ENCODE assay signal across 12 cellular contexts in genomic region chr5:139245637-139246335, GRCh38. TPM values are rescaled to one million over a fixed set of nuclear protein-coding genes. Genes with fewer than 3 reads are reported as not detected.
DNase-seq lines count a peak whose midpoint lies in the region; ATAC-seq, FAIRE-seq and TF ChIP-seq lines count a peak whose summit lies in the region.
"Had no signal": no experiment of that assay in that cellular context is flagged by ENCODE, and none has a peak within 500 bp of the region (broad histone marks: within the 10 kb centered on the region; RNA-seq: fewer than 3 reads in every experiment).

No MANE protein-coding gene starts in this region.

- H3K4me2 ChIP-seq in HCT116 (ENCODE audit: low read length) (peak overlapping the region; percentile 66), GM12878 (ENCODE audit: control insufficient read depth, insufficient read depth) (peak overlapping the region; percentile 17; the same call in 1 of the 2 replicates)

- POLR2A ChIA-PET in HCT116 (lab: Charles Lee) (no interaction called here), GM12878 (lab: Charles Lee) (no interaction called here)

- no peaks in the 10 kb centered on the region for H3K9me2 ChIP-seq in HCT116 (ENCODE audit: insufficient read depth)

- in situ Hi-C loops in GM12878 (cut with MboI), result no loop called here

- FAIRE-seq in GM12878 (lab: Jason Lieb, UNC), result no peak
- FAIRE-seq: pancreas had no signal

- H3K27me3 Mint-ChIP-seq in activated CD4-positive, alpha-beta T cell treated with anti-CD3 and anti-CD28 coated beads, Interleukin-2, amount 10 ng/mL, durations not matched to agents 24 days and 14 days, result peaks cover 11% of the 10 kb centered on the region
- H3K27me3 Mint-ChIP-seq in nephron (ENCODE audit: low read depth), result peaks cover 9% of the 10 kb centered on the region

- CTCF ChIA-PET in HCT116 (lab: Charles Lee), result interaction anchor here (1.0 to 1.6 kb wide), 2 partner anchors 9 to 108 kb away, joined by 3 to 4 read pairs; no protein-coding TSS in a partner anchor
- CTCF ChIA-PET in GM12878 (lab: Yijun Ruan, JAX), result interaction anchor here (0.7 to 2.1 kb wide), 15 partner anchors 15 to 697 kb away, joined by 3 to 8 read pairs (median 4); partner anchors contain the start of gene PAIP2

- no peak overlapping the region for H3K9ac ChIP-seq in HCT116 (ENCODE audit: low read length)
- no peak overlapping the region for H3K9ac ChIP-seq in GM12878 (ENCODE audit: control insufficient read depth, insufficient read depth, low read length)

- peaks cover 23% of the 10 kb centered on the region for H3K4me1 Mint-ChIP-seq in activated CD4-positive, alpha-beta T cell treated with anti-CD3 and anti-CD28 coated beads, Interleukin-2, amount 10 ng/mL, durations not matched to agents 24 days and 14 days
- H3K4me1 Mint-ChIP-seq in nephron, result peaks cover 24% of the 10 kb centered on the region
- H3K4me1 Mint-ChIP-seq: memory B cell had no signal

- H3K27ac Mint-ChIP-seq in activated CD4-positive, alpha-beta T cell treated with anti-CD3 and anti-CD28 coated beads, Interleukin-2, amount 10 ng/mL, durations not matched to agents 24 days and 14 days, result peak overlapping the region; percentile 91
- peak overlapping the region; percentile 13 to 20 (median 14) for H3K27ac Mint-ChIP-seq in nephron
- H3K27ac Mint-ChIP-seq: memory B cell had no signal

- H4K20me1 ChIP-seq in HCT116 (ENCODE audit: insufficient read depth), result no peaks in the 10 kb centered on the region
- no peaks in the 10 kb centered on the region for H4K20me1 ChIP-seq in GM12878 (ENCODE audit: control insufficient read depth, insufficient read depth)

- no peaks in the 10 kb centered on the region for H3K9me3 ChIP-seq in HCT116 (ENCODE audit: control insufficient read depth in 1 of 2, insufficient read depth in 1 of 2, low read depth in 1 of 2, low read length in 2 of 2)
- H3K9me3 ChIP-seq in GM12878 (replicated peaks; ENCODE audit: control insufficient read depth, insufficient read depth, low read length), result no peaks in the 10 kb centered on the region
- H3K9me3 ChIP-seq: pancreas had no signal

- no peak for TF ChIP-seq EP300 in GM12878 (IDR thresholded peaks at IDR 0.05; ENCODE audit: borderline replicate concordance in 1 of 2, control insufficient read depth in 1 of 2, low read depth in 2 of 2, low read length in 2 of 2)

- H3K27ac ChIP-seq in HCT116 (ENCODE audit: low read depth, low read length) (no peak overlapping the region), GM12878 (ENCODE audit: control insufficient read depth, insufficient read depth) (no peak overlapping the region)
- H3K27ac ChIP-seq: foreskin keratinocyte, pancreas had no signal

- H3K4me3 ChIP-seq in HCT116 (replicated peaks in 1 of 2; ENCODE audit: low read depth in 1 of 2, low read length in 2 of 2) (peak overlapping the region in 1 of 2 experiments; percentile 27; a peak in 2 of 4 replicates), GM12878 (no peak overlapping the region)
- H3K4me3 ChIP-seq: pancreas had no signal

- intact Hi-C loops in activated CD4-positive, alpha-beta T cell treated with anti-CD3 and anti-CD28 coated beads, Interleukin-2, amount 10 ng/mL, durations not matched to agents 24 days and 14 days (cut with micrococcal nuclease), result loop anchor here (1.0 to 5.0 kb wide), 4 partner anchors 48 to 593 kb away; partner anchors contain the start of gene SIL1
- intact Hi-C loops in HCT116 (cut with micrococcal nuclease), result no loop called here
- intact Hi-C loops in GM12878 (cut with micrococcal nuclease; ENCODE audit: unreplicated experiment), result no loop called here

- no peak for TF ChIP-seq CTCF in HCT116 (IDR thresholded peaks at IDR 0.05 in 2 of 3, conservative IDR thresholded peaks at IDR 0.05 in 1 of 3; ENCODE audit: borderline replicate concordance in 1 of 3, insufficient read depth in 1 of 3, low read depth in 2 of 3, low read length in 2 of 3)
- no peak for TF ChIP-seq CTCF in GM12878 (IDR thresholded peaks at IDR 0.05 in 2 of 3, conservative IDR thresholded peaks at IDR 0.05 in 1 of 3; ENCODE audit: control insufficient read depth in 2 of 3, extremely low read depth in 1 of 3, insufficient read depth in 1 of 3, low read depth in 3 of 3, low read length in 3 of 3)
- TF ChIP-seq CTCF in nephron (IDR thresholded peaks at IDR 0.05; ENCODE audit: unreplicated experiment in 3 of 3), result no peak

- peak; percentile 25; the same call in 1 of the 2 replicates for TF ChIP-seq RAD21 in HCT116 (IDR thresholded peaks at IDR 0.05; ENCODE audit: low read depth)
- TF ChIP-seq RAD21 in GM12878 (IDR thresholded peaks at IDR 0.05; ENCODE audit: insufficient read depth, low read depth, low read length), result no peak

- BruUV-seq in HCT116 (replicated peaks; lab: Mats Ljungman, UMichigan), result TSS peak; percentile 42
- BruUV-seq in GM12878 (replicated peaks; lab: Mats Ljungman, UMichigan), result no TSS peak

- no peak for DNase-seq in activated CD4-positive, alpha-beta T cell treated with anti-CD3 and anti-CD28 coated beads, Interleukin-2, amount 10 ng/mL, durations not matched to agents 24 days and 14 days
- no peak for DNase-seq in activated CD4-positive, alpha-beta T cell treated with anti-CD3 and anti-CD28 coated beads for 48 hours
- no peak for DNase-seq in HCT116 (ENCODE audit: low read depth, low spot score)
- no peak for DNase-seq in GM12878 (ENCODE audit: low read depth, low spot score)
- no peak for DNase-seq in C1 segment of cervical spinal cord (lab: John Stamatoyannopoulos, UW)
- DNase-seq: effector CD8-positive, alpha-beta T cell; foreskin keratinocyte; pancreas had no signal

- H3K27me3 ChIP-seq in HCT116 (ENCODE audit: insufficient read depth, low read length), result no peaks in the 10 kb centered on the region
- H3K27me3 ChIP-seq in GM12878 (replicated peaks in 1 of 2; ENCODE audit: control insufficient read depth in 2 of 2, insufficient read depth in 2 of 2, low read length in 1 of 2), result no peaks in the 10 kb centered on the region
- H3K27me3 ChIP-seq: pancreas had no signal

- H3K4me1 ChIP-seq in HCT116 (ENCODE audit: control insufficient read depth in 1 of 2, insufficient read depth in 2 of 2, low read length in 2 of 2) (peaks cover 13 to 14% of the 10 kb centered on the region in 2 experiments), GM12878 (ENCODE audit: control insufficient read depth, insufficient read depth, low read length) (peaks cover 6% of the 10 kb centered on the region; the same call in 1 of the 2 replicates)
- H3K4me1 ChIP-seq: pancreas had no signal

- H3K36me3 ChIP-seq in HCT116 (ENCODE audit: control insufficient read depth in 1 of 2, insufficient read depth in 2 of 2, low read length in 2 of 2) (no peaks in the 10 kb centered on the region), GM12878 (ENCODE audit: control insufficient read depth in 2 of 2, insufficient read depth in 2 of 2, low read length in 1 of 2) (no peaks in the 10 kb centered on the region)
- H3K36me3 ChIP-seq: pancreas had no signal

- H3K36me3 Mint-ChIP-seq in activated CD4-positive, alpha-beta T cell treated with anti-CD3 and anti-CD28 coated beads, Interleukin-2, amount 10 ng/mL, durations not matched to agents 24 days and 14 days (ENCODE audit: low read depth), result no peaks in the 10 kb centered on the region
- no peaks in the 10 kb centered on the region for H3K36me3 Mint-ChIP-seq in nephron (ENCODE audit: low read depth)
- H3K36me3 Mint-ChIP-seq: memory B cell had no signal

- TF ChIP-seq POLR2A in HCT116 (IDR thresholded peaks at IDR 0.05; ENCODE audit: borderline replicate concordance, extremely low read depth, insufficient read depth, insufficient read length) (no peak), GM12878 (IDR thresholded peaks at IDR 0.05; ENCODE audit: low read depth, low read length) (no peak)

- H2AFZ ChIP-seq in HCT116 (ENCODE audit: low read depth, low read length, poor library complexity, severe bottlenecking), result peak overlapping the region; percentile 8
- H2AFZ ChIP-seq in GM12878 (ENCODE audit: control insufficient read depth, low read depth, low read length), result peak overlapping the region; percentile 72

- no peaks in the 10 kb centered on the region for H3K9me3 Mint-ChIP-seq in activated CD4-positive, alpha-beta T cell treated with anti-CD3 and anti-CD28 coated beads, Interleukin-2, amount 10 ng/mL, durations not matched to agents 24 days and 14 days
- no peaks in the 10 kb centered on the region for H3K9me3 Mint-ChIP-seq in nephron
- H3K9me3 Mint-ChIP-seq: memory B cell had no signal

- ATAC-seq in HCT116, result peak; percentile 43
- ATAC-seq in GM12878, result no peak
- ATAC-seq in GM18511 (IDR thresholded peaks at IDR 0.05; ENCODE audit: unreplicated experiment), result no peak
- ATAC-seq in HG02642 (IDR thresholded peaks at IDR 0.05; ENCODE audit: poor library complexity, unreplicated experiment), result no peak

- SMC1A ChIA-PET in GM12878 (lab: Charles Lee; ENCODE audit: uncharacterized antibody, unreplicated experiment), result interaction anchor here (0.7 to 2.0 kb wide), 10 partner anchors 16 to 456 kb away, joined by 3 to 5 read pairs (median 3); no protein-coding TSS in a partner anchor

- peak overlapping the region; percentile 71 for H3K4me3 Mint-ChIP-seq in activated CD4-positive, alpha-beta T cell treated with anti-CD3 and anti-CD28 coated beads, Interleukin-2, amount 10 ng/mL, durations not matched to agents 24 days and 14 days
- H3K4me3 Mint-ChIP-seq in nephron, result no peak overlapping the region
- H3K4me3 Mint-ChIP-seq: memory B cell had no signal

- RAD21 ChIA-PET in HCT116 (lab: Charles Lee; ENCODE audit: low non-redundant PET in 1 of 2, low total read pairs in 2 of 2, uncharacterized antibody in 2 of 2, unreplicated experiment in 2 of 2) (no interaction called here), GM12878 (lab: Charles Lee; ENCODE audit: unreplicated experiment) (interaction anchor here (0.6 to 1.9 kb wide), 8 partner anchors 23 to 1355 kb away, joined by 3 to 7 read pairs (median 3); partner anchors contain the start of gene SIL1)

- no peaks in the 10 kb centered on the region for H3K79me2 ChIP-seq in HCT116 (ENCODE audit: insufficient read depth, low read length)
- H3K79me2 ChIP-seq in GM12878 (ENCODE audit: control insufficient read depth, insufficient read depth, low read length), result no peaks in the 10 kb centered on the region

RNA-seq across cellular contexts. Expression of gene SIL1, which starts 47.6 kb away (rescaled TPM):
- total RNA-seq in activated CD4-positive, alpha-beta T cell treated with anti-CD3 and anti-CD28 coated beads, Interleukin-2, amount 10 ng/mL, durations not matched to agents 24 days and 14 days, result 31.1 and 40.5 TPM in 2 replicates
- total RNA-seq in HCT116 (2021; ENCODE audit: unreplicated experiment) (34.0 TPM), GM12878 (2014; rRNA removed) (36.2 and 41.2 TPM in 2 replicates), GM12878 (2014; rRNA removed; fragmentation: Illumina TruSeq; extraction: Trizol) (23.9 and 25.7 TPM in 2 replicates), GM12878 (2021) (41.4 and 42.9 TPM in 2 replicates)
- polyA plus RNA-seq in HCT116 (2012), result 36.6 and 63.3 TPM in 2 replicates
- total RNA-seq in GM12878 (2013; cell fraction: nucleolus; rRNA removed), result 58.0 and 62.8 TPM in 2 replicates
- polyA plus RNA-seq in GM12878 (2011; ENCODE audit: low read depth), result 30.8 TPM
- polyA plus RNA-seq in GM12878 (2011; rRNA removed) (21.4 and 28.0 TPM in 2 replicates), GM12878 (2014; fragmentation: Illumina TruSeq; extraction: Trizol) (26.1 and 27.7 TPM in 2 replicates), GM12878 (2014; fragmentation: Nextera tagmentation; extraction: Ambion mirVana) (1 to 10 TPM; 4.1 to 8.2 TPM), GM12878 (2014; rRNA removed) (32.6 and 40.7 TPM in 2 replicates), GM12878 (2016; fragmentation: Nextera tagmentation; extraction: Ambion mirVana) (10 to 100 TPM; 43.1 to 49.8 TPM)
- polyA plus RNA-seq in GM12878 (2011; cell fraction: cytosol; rRNA removed), result 24.3 and 37.9 TPM in 2 replicates
- 17.2 and 18.8 TPM in 2 replicates for polyA plus RNA-seq in GM12878 (2011; cell fraction: nucleus; rRNA removed)
- 31.7 and 33.1 TPM in 2 replicates for polyA plus RNA-seq in GM12878 (2012)
- 21.7 and 33.2 TPM in 2 replicates for polyA minus RNA-seq in GM12878 (2011; rRNA and poly(A)+ RNA removed)
- 10.8 and 15.6 TPM in 2 replicates for polyA minus RNA-seq in GM12878 (2011; cell fraction: cytosol; rRNA and poly(A)+ RNA removed)
- polyA minus RNA-seq in GM12878 (2011; cell fraction: nucleus; rRNA and poly(A)+ RNA removed), result 10.2 and 17.8 TPM in 2 replicates

RNA-seq across cellular contexts. Expression of gene MATR3, which starts 47.8 kb away (rescaled TPM):
- total RNA-seq in activated CD4-positive, alpha-beta T cell treated with anti-CD3 and anti-CD28 coated beads, Interleukin-2, amount 10 ng/mL, durations not matched to agents 24 days and 14 days, result 243 and 258 TPM in 2 replicates
- total RNA-seq in HCT116 (2021; ENCODE audit: unreplicated experiment) (123 TPM), GM12878 (2014; rRNA removed) (134 and 173 TPM in 2 replicates), GM12878 (2014; rRNA removed; fragmentation: Illumina TruSeq; extraction: Trizol) (394 and 401 TPM in 2 replicates), GM12878 (2021) (180 and 213 TPM in 2 replicates)
- polyA plus RNA-seq in HCT116 (2012), result 64.6 and 94.3 TPM in 2 replicates
- total RNA-seq in GM12878 (2013; cell fraction: nucleolus; rRNA removed), result 599 and 630 TPM in 2 replicates
- 70.2 TPM for polyA plus RNA-seq in GM12878 (2011; ENCODE audit: low read depth)
- polyA plus RNA-seq in GM12878 (2011; rRNA removed) (230 and 407 TPM in 2 replicates), GM12878 (2014; fragmentation: Illumina TruSeq; extraction: Trizol) (276 and 414 TPM in 2 replicates), GM12878 (2014; fragmentation: Nextera tagmentation; extraction: Ambion mirVana) (100 to 1,000 TPM; 149 to 187 TPM), GM12878 (2014; rRNA removed) (194 and 201 TPM in 2 replicates), GM12878 (2016; fragmentation: Nextera tagmentation; extraction: Ambion mirVana) (100 to 1,000 TPM; 347 to 380 TPM)
- 102 and 125 TPM in 2 replicates for polyA plus RNA-seq in GM12878 (2011; cell fraction: cytosol; rRNA removed)
- polyA plus RNA-seq in GM12878 (2011; cell fraction: nucleus; rRNA removed), result 123 and 141 TPM in 2 replicates
- 146 and 152 TPM in 2 replicates for polyA plus RNA-seq in GM12878 (2012)
- polyA minus RNA-seq in GM12878 (2011; rRNA and poly(A)+ RNA removed), result 284 and 298 TPM in 2 replicates
- 79.1 and 117 TPM in 2 replicates for polyA minus RNA-seq in GM12878 (2011; cell fraction: cytosol; rRNA and poly(A)+ RNA removed)
- polyA minus RNA-seq in GM12878 (2011; cell fraction: nucleus; rRNA and poly(A)+ RNA removed), result 110 and 161 TPM in 2 replicates
